ENCODE assay signal across 7 cellular contexts in genomic region chr2:134258684-134259408, GRCh38. TPM values are rescaled to one million over a fixed set of nuclear protein-coding genes. Genes with fewer than 3 reads are reported as not detected.
DNase-seq lines count a peak whose midpoint lies in the region; ATAC-seq lines count a peak whose summit lies in the region.

No MANE protein-coding gene starts in this region.

- peak in 2 of 3 donors; percentile 40 to 42 for DNase-seq in T-helper 17 cell
- no peak for DNase-seq in A172 (ENCODE audit: low spot score)
- DNase-seq in MG63 = no peak
- no peak for DNase-seq in NCI-H146 (lab: John Stamatoyannopoulos, UW)

- H3K4me3 ChIP-seq in MG63 = no peak overlapping the region

- no peaks in the 10 kb centered on the region for H3K27me3 Mint-ChIP-seq in T-helper 17 cell
- H3K27me3 Mint-ChIP-seq in stimulated activated naive CD8-positive, alpha-beta T cell treated with anti-CD3 and anti-CD28 coated beads, Interleukin-15, Interleukin-2, amounts not matched to agents 100 ng/mL and 50 ng/mL, for 24 hours = no peaks in the 10 kb centered on the region

- H3K9me3 ChIP-seq in T-helper 17 cell (ENCODE audit: control insufficient read depth, low read length, poor library complexity, severe bottlenecking) (no peaks in the 10 kb centered on the region), MG63 (no peaks in the 10 kb centered on the region)

- ATAC-seq in GM21737 (IDR thresholded peaks at IDR 0.05; ENCODE audit: unreplicated experiment) (peak; percentile 37), T-helper 17 cell (peak; percentile 89), esophagus mucosa (peak; percentile 38)

- peak overlapping the region; percentile 90 for H3K27ac Mint-ChIP-seq in T-helper 17 cell
- peak overlapping the region; percentile 22 for H3K27ac Mint-ChIP-seq in stimulated activated naive CD8-positive, alpha-beta T cell treated with anti-CD3 and anti-CD28 coated beads, Interleukin-15, Interleukin-2, amounts not matched to agents 100 ng/mL and 50 ng/mL, for 24 hours

- H3K4me3 Mint-ChIP-seq in T-helper 17 cell = peak overlapping the region; percentile 83
- peak overlapping the region; percentile 24 for H3K4me3 Mint-ChIP-seq in stimulated activated naive CD8-positive, alpha-beta T cell treated with anti-CD3 and anti-CD28 coated beads, Interleukin-15, Interleukin-2, amounts not matched to agents 100 ng/mL and 50 ng/mL, for 24 hours

- H3K36me3 ChIP-seq in MG63 = no peaks in the 10 kb centered on the region

- H3K36me3 Mint-ChIP-seq in T-helper 17 cell (ENCODE audit: low read depth) = peaks cover 4% of the 10 kb centered on the region
- peaks cover 27% of the 10 kb centered on the region for H3K36me3 Mint-ChIP-seq in stimulated activated naive CD8-positive, alpha-beta T cell treated with anti-CD3 and anti-CD28 coated beads, Interleukin-15, Interleukin-2, amounts not matched to agents 100 ng/mL and 50 ng/mL, for 24 hours (ENCODE audit: low read depth)

- H3K27me3 ChIP-seq in MG63 = no peaks in the 10 kb centered on the region

- H3K9me3 Mint-ChIP-seq in stimulated activated naive CD8-positive, alpha-beta T cell treated with anti-CD3 and anti-CD28 coated beads, Interleukin-15, Interleukin-2, amounts not matched to agents 100 ng/mL and 50 ng/mL, for 24 hours = no peaks in the 10 kb centered on the region

- H3K4me1 Mint-ChIP-seq in T-helper 17 cell = peaks cover 71% of the 10 kb centered on the region
- H3K4me1 Mint-ChIP-seq in stimulated activated naive CD8-positive, alpha-beta T cell treated with anti-CD3 and anti-CD28 coated beads, Interleukin-15, Interleukin-2, amounts not matched to agents 100 ng/mL and 50 ng/mL, for 24 hours (ENCODE audit: low read depth) = peaks cover 91% of the 10 kb centered on the region

RNA-seq across cellular contexts. Expression of gene MGAT5, which starts 5.0 kb away (rescaled TPM):
- total RNA-seq in T-helper 17 cell = 100 to 1,000 TPM; 120 to 127 TPM
- 23.6 TPM for total RNA-seq in esophagus mucosa
- 22.9 and 31.8 TPM in 2 replicates for total RNA-seq in A172 (2014; rRNA removed; shearing (Covaris generic))
- total RNA-seq in MG63 (2014; rRNA removed; shearing (Covaris generic); ENCODE audit: low replicate concordance) = 7.8 and 11.5 TPM in 2 replicates

Comparison
In these comparisons a context has a peak if more than half of its experiments do, and no peak if none do; other contexts are left out.
1. ATAC-seq: peak in every context shown above with its lines; median percentile 89 in T-helper 17 cell; 38 in esophagus mucosa; 37 in GM21737.
2. DNase-seq: peak in T-helper 17 cell (2 of 3); none in A172 (single experiment), MG63 (single experiment) and NCI-H146 (single experiment).